ENCODE assay signal across 24 cellular contexts in the genomic region with DNA sequence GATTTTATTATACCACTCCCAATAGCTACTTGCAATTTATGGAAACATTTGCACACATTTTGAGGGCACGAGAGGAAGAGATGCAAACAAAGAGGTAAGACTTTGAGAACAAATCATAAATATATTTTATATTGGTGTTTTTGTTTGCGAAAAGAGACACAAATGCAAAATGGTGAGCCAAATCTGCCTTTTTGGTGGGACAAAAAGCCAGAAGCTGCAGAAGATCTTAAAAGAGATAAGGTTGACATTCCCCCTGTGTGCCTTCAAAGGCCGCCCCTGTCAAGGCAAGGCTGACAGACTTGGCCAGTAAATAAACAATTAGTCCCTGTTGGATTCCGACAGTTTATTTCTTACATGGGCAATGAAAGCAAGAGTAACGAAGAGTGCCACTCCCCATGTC.
"Had no signal": no experiment of that assay in that cellular context is flagged by ENCODE, and none has a peak within 500 bp of the region (broad histone marks: within the 10 kb centered on the region; RNA-seq: fewer than 3 reads in every experiment).

No MANE protein-coding gene starts in this region.

- H3K27ac ChIP-seq: colonic mucosa, coronary artery, dorsolateral prefrontal cortex, epithelial cell of prostate, esophagus muscularis mucosa, esophagus squamous epithelium, foreskin keratinocyte, gastrocnemius medialis, gastroesophageal sphincter, heart left ventricle, heart right ventricle had no signal

- H3K4me1 ChIP-seq: colonic mucosa, esophagus muscularis mucosa, esophagus squamous epithelium, foreskin keratinocyte, gastrocnemius medialis, gastroesophageal sphincter, heart left ventricle, heart right ventricle had no signal

- H3K27me3 ChIP-seq: colonic mucosa, dorsolateral prefrontal cortex, esophagus muscularis mucosa, esophagus squamous epithelium, foreskin keratinocyte, gastrocnemius medialis, gastroesophageal sphincter, heart left ventricle, heart right ventricle had no signal

- ATAC-seq: effector memory CD8-positive, alpha-beta T cell; esophagus mucosa; foreskin keratinocyte; gastrocnemius medialis; gastroesophageal sphincter; heart left ventricle; heart right ventricle had no signal

- H3K4me3 ChIP-seq: colonic mucosa, coronary artery, dorsolateral prefrontal cortex, esophagus muscularis mucosa, esophagus squamous epithelium, gastrocnemius medialis, gastroesophageal sphincter, heart left ventricle, heart right ventricle had no signal

- H3K36me3 ChIP-seq: colonic mucosa, esophagus muscularis mucosa, esophagus squamous epithelium, gastrocnemius medialis, gastroesophageal sphincter, heart left ventricle, heart right ventricle had no signal

- DNase-seq: colonic mucosa; cortex of kidney; dermis blood vessel endothelial cell; dorsolateral prefrontal cortex; effector CD4-positive, alpha-beta T cell; effector CD8-positive, alpha-beta T cell; effector memory CD4-positive, alpha-beta T cell; effector memory CD8-positive, alpha-beta T cell; endodermal cell; erythroblast; esophagus squamous epithelium; foreskin fibroblast; foreskin keratinocyte; foreskin melanocyte; gastrocnemius medialis; glutamatergic neuron; head of caudate nucleus; heart left ventricle; heart right ventricle had no signal
